Comparison of ENCODE assay signal across 8 cellular contexts in genomic region chr5:43040287-43041098, GRCh38. TPM values are rescaled to one million over a fixed set of nuclear protein-coding genes. Genes with fewer than 3 reads are reported as not detected.
DNase-seq lines count a peak whose midpoint lies in the region; ATAC-seq lines count a peak whose summit lies in the region.

Gene ANXA2R (minus strand): TSS chr5:43040319. CDS start chr5:43040046, 273 bp downstream.

- no peaks in the 10 kb centered on the region for H3K36me3 Mint-ChIP-seq in naive B cell
- H3K36me3 Mint-ChIP-seq in stimulated activated naive B cell treated with anti-CD40 and anti-IgM and Interleukin-4, amounts not matched to agents 10 μg/mL and 1 μg/mL and 100 μg/mL, for 72 hours = no peaks in the 10 kb centered on the region

- no peaks in the 10 kb centered on the region for H3K27me3 Mint-ChIP-seq in naive B cell
- no peaks in the 10 kb centered on the region for H3K27me3 Mint-ChIP-seq in stimulated activated naive B cell treated with anti-CD40 and anti-IgM and Interleukin-4, amounts not matched to agents 10 μg/mL and 1 μg/mL and 100 μg/mL, for 72 hours

- H3K27ac Mint-ChIP-seq in naive B cell = peak within 1 kb of the TSS; percentile 99 to 100 (median 100)
- H3K27ac Mint-ChIP-seq in stimulated activated naive B cell treated with anti-CD40 and anti-IgM and Interleukin-4, amounts not matched to agents 10 μg/mL and 1 μg/mL and 100 μg/mL, for 72 hours = peak within 1 kb of the TSS; percentile 99

- no peaks in the 10 kb centered on the region for H3K9me3 Mint-ChIP-seq in naive B cell
- no peaks in the 10 kb centered on the region for H3K9me3 Mint-ChIP-seq in stimulated activated naive B cell treated with anti-CD40 and anti-IgM and Interleukin-4, amounts not matched to agents 10 μg/mL and 1 μg/mL and 100 μg/mL, for 72 hours

- peaks cover 25 to 53% (median 37%) of the 10 kb centered on the region in 3 donors for H3K4me1 Mint-ChIP-seq in naive B cell
- H3K4me1 Mint-ChIP-seq in stimulated activated naive B cell treated with anti-CD40 and anti-IgM and Interleukin-4, amounts not matched to agents 10 μg/mL and 1 μg/mL and 100 μg/mL, for 72 hours = peaks cover 23 to 47% of the 10 kb centered on the region in 2 donors

- DNase-seq in DMS53 treated with DMSO at 0.1 percent for 48 hours (lab: John Stamatoyannopoulos, UW; ENCODE audit: unreplicated experiment) (peak; percentile 92), OCI-M2 (lab: John Stamatoyannopoulos, UW; ENCODE audit: unreplicated experiment) (peak; percentile 63), activated T-cell treated with anti-CD3 and anti-CD28 coated beads for 48 hours (ENCODE audit: low read depth) (peak; percentile 87), naive B cell (peak; percentile 94)
- peak; percentile 99 for DNase-seq in Jurkat, Clone E6-1 (ENCODE audit: low read depth, low spot score)
- DNase-seq in stimulated activated naive B cell treated with anti-CD40 and anti-IgM and Interleukin-4, amounts not matched to agents 10 μg/mL and 1 μg/mL and 100 μg/mL, for 72 hours = peak; percentile 95

- H3K4me3 Mint-ChIP-seq in naive B cell = peak within 1 kb of the TSS; percentile 97 to 99 (median 98)
- peak within 1 kb of the TSS; percentile 84 to 96 for H3K4me3 Mint-ChIP-seq in stimulated activated naive B cell treated with anti-CD40 and anti-IgM and Interleukin-4, amounts not matched to agents 10 μg/mL and 1 μg/mL and 100 μg/mL, for 72 hours

- peak within 1 kb of the TSS; percentile 85 for H3K4me3 ChIP-seq in Jurkat, Clone E6-1 (ENCODE audit: low read length)

- peak; percentile 37 for ATAC-seq in GM21576 (IDR thresholded peaks at IDR 0.05; ENCODE audit: unreplicated experiment)
- peak; percentile 82 for ATAC-seq in esophagus mucosa
- peak; percentile 45 for ATAC-seq in naive B cell (ENCODE audit: low read depth in 2 of 2)
- peak; percentile 60 to 61 for ATAC-seq in stimulated activated naive B cell treated with anti-CD40 and anti-IgM and Interleukin-4, amounts not matched to agents 10 μg/mL and 1 μg/mL and 100 μg/mL, for 72 hours (replicated peaks)

RNA-seq across cellular contexts. Expression of gene ANXA2R, which starts in this region (rescaled TPM):
- 31.8 TPM for polyA plus RNA-seq in Jurkat, Clone E6-1 (2012; ENCODE audit: insufficient read depth, insufficient read length)
- 1.8 TPM for total RNA-seq in esophagus mucosa
- 10 to 100 TPM; 22.2 to 46.4 (median 32.5) TPM for polyA plus RNA-seq in naive B cell (ENCODE audit: low read depth in 6 of 6)

Comparison
In these comparisons a context has a peak if more than half of its experiments do, and no peak if none do; other contexts are left out.
1. Peak in every context shown above with its lines: DNase-seq, ATAC-seq and H3K4me3 ChIP-seq.